Comparison of ENCODE assay signal across 2 cellular contexts in genomic region chr3:42701371-42702065, GRCh38.
TF ChIP-seq lines count a peak whose summit lies in the region.

No MANE protein-coding gene starts in this region.

TF ChIP-seq in WTC11, 78 proteins besides CTCF, POLR2A, EP300 and RAD21 (continued from another document):
- TF ChIP-seq, protein P1, sequence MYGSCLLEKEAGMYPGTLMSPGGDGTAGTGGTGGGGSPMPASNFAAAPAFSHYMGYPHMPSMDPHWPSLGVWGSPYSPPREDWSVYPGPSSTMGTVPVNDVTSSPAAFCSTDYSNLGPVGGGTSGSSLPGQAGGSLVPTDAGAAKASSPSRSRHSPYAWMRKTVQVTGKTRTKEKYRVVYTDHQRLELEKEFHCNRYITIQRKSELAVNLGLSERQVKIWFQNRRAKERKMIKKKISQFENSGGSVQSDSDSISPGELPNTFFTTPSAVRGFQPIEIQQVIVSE (CRISPR knock-in tag; IDR thresholded peaks at IDR 0.05; ENCODE audit: borderline replicate concordance), result no peak
- TF ChIP-seq, protein P2, sequence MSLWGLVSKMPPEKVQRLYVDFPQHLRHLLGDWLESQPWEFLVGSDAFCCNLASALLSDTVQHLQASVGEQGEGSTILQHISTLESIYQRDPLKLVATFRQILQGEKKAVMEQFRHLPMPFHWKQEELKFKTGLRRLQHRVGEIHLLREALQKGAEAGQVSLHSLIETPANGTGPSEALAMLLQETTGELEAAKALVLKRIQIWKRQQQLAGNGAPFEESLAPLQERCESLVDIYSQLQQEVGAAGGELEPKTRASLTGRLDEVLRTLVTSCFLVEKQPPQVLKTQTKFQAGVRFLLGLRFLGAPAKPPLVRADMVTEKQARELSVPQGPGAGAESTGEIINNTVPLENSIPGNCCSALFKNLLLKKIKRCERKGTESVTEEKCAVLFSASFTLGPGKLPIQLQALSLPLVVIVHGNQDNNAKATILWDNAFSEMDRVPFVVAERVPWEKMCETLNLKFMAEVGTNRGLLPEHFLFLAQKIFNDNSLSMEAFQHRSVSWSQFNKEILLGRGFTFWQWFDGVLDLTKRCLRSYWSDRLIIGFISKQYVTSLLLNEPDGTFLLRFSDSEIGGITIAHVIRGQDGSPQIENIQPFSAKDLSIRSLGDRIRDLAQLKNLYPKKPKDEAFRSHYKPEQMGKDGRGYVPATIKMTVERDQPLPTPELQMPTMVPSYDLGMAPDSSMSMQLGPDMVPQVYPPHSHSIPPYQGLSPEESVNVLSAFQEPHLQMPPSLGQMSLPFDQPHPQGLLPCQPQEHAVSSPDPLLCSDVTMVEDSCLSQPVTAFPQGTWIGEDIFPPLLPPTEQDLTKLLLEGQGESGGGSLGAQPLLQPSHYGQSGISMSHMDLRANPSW (CRISPR knock-in tag; conservative IDR thresholded peaks at IDR 0.05; ENCODE audit: low read depth), result no peak
- TF ChIP-seq FOXK1 (CRISPR knock-in tag; IDR thresholded peaks at IDR 0.05) (peak; percentile 88), E2F1 (CRISPR knock-in tag; IDR thresholded peaks at IDR 0.05) (peak; percentile 59; the same call in 1 of the 2 replicates), ARID4B (CRISPR knock-in tag; IDR thresholded peaks at IDR 0.05; ENCODE audit: borderline replicate concordance) (peak; percentile 95; the same call in 1 of the 2 replicates)

TF ChIP-seq in HepG2, 621 proteins besides CTCF, POLR2A, EP300 and RAD21 (continued from another document and continues in another):
- TF ChIP-seq, protein P3, sequence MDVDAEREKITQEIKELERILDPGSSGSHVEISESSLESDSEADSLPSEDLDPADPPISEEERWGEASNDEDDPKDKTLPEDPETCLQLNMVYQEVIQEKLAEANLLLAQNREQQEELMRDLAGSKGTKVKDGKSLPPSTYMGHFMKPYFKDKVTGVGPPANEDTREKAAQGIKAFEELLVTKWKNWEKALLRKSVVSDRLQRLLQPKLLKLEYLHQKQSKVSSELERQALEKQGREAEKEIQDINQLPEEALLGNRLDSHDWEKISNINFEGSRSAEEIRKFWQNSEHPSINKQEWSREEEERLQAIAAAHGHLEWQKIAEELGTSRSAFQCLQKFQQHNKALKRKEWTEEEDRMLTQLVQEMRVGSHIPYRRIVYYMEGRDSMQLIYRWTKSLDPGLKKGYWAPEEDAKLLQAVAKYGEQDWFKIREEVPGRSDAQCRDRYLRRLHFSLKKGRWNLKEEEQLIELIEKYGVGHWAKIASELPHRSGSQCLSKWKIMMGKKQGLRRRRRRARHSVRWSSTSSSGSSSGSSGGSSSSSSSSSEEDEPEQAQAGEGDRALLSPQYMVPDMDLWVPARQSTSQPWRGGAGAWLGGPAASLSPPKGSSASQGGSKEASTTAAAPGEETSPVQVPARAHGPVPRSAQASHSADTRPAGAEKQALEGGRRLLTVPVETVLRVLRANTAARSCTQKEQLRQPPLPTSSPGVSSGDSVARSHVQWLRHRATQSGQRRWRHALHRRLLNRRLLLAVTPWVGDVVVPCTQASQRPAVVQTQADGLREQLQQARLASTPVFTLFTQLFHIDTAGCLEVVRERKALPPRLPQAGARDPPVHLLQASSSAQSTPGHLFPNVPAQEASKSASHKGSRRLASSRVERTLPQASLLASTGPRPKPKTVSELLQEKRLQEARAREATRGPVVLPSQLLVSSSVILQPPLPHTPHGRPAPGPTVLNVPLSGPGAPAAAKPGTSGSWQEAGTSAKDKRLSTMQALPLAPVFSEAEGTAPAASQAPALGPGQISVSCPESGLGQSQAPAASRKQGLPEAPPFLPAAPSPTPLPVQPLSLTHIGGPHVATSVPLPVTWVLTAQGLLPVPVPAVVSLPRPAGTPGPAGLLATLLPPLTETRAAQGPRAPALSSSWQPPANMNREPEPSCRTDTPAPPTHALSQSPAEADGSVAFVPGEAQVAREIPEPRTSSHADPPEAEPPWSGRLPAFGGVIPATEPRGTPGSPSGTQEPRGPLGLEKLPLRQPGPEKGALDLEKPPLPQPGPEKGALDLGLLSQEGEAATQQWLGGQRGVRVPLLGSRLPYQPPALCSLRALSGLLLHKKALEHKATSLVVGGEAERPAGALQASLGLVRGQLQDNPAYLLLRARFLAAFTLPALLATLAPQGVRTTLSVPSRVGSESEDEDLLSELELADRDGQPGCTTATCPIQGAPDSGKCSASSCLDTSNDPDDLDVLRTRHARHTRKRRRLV (CRISPR knock-in tag; IDR thresholded peaks at IDR 0.05), result 0 out of 2 replicates have a peak, but pooled peaks have one; percentile 47
- TF ChIP-seq RORA (CRISPR knock-in tag; IDR thresholded peaks at IDR 0.05) (no peak), RFXAP (CRISPR knock-in tag; IDR thresholded peaks at IDR 0.05; ENCODE audit: borderline replicate concordance) (peak; percentile 73; the same call in 1 of the 2 replicates), ZNF776 (CRISPR knock-in tag; IDR thresholded peaks at IDR 0.05) (no peak), NFE2 (CRISPR knock-in tag; IDR thresholded peaks at IDR 0.05) (no peak), ZNF337 (CRISPR knock-in tag; IDR thresholded peaks at IDR 0.05; ENCODE audit: borderline replicate concordance, low read depth) (peak; percentile 45; the same call in 1 of the 2 replicates), FOXA3 (CRISPR knock-in tag; IDR thresholded peaks at IDR 0.05) (peak; percentile 37; the same call in 1 of the 2 replicates), GATAD2A (CRISPR knock-in tag; IDR thresholded peaks at IDR 0.05) (0 out of 2 replicates have a peak, but pooled peaks have one; percentile 34), CHCHD3 (CRISPR knock-in tag; IDR thresholded peaks at IDR 0.05) (peak; percentile 83; the same call in 1 of the 2 replicates), ATF7 (IDR thresholded peaks at IDR 0.05) (no peak), ATF7 (CRISPR knock-in tag; IDR thresholded peaks at IDR 0.05) (no peak), ZGPAT (CRISPR knock-in tag; IDR thresholded peaks at IDR 0.05) (peak; percentile 34; the same call in 1 of the 2 replicates), ZNF354B (CRISPR knock-in tag; IDR thresholded peaks at IDR 0.05) (no peak), ZNF367 (CRISPR knock-in tag; IDR thresholded peaks at IDR 0.05; ENCODE audit: borderline replicate concordance) (peak; percentile 92; the same call in 1 of the 2 replicates), TMF1 (CRISPR knock-in tag; IDR thresholded peaks at IDR 0.05; ENCODE audit: low read depth) (peak; percentile 81), RFX5 (IDR thresholded peaks at IDR 0.05; ENCODE audit: low read depth, low read length) (no peak), ATF4 (CRISPR knock-in tag; IDR thresholded peaks at IDR 0.05) (0 out of 4 replicates have a peak, but pooled peaks of 1 of the 2 experiments have one; percentile 32), NRL (CRISPR knock-in tag; IDR thresholded peaks at IDR 0.05; ENCODE audit: borderline replicate concordance) (no peak), MLLT10 (CRISPR knock-in tag; IDR thresholded peaks at IDR 0.05) (no peak), PCBP2 (optimal IDR thresholded peaks at IDR 0.05; ENCODE audit: low read depth, low read length, poor library complexity, severe bottlenecking) (no peak), ZNF451 (CRISPR knock-in tag; IDR thresholded peaks at IDR 0.05) (peak; percentile 87), CSRNP1 (CRISPR knock-in tag; IDR thresholded peaks at IDR 0.05) (0 out of 2 replicates have a peak, but pooled peaks have one; percentile 35), SRSF1 (optimal IDR thresholded peaks at IDR 0.05; ENCODE audit: low read depth, low read length) (no peak), YEATS2 (CRISPR knock-in tag; IDR thresholded peaks at IDR 0.05; ENCODE audit: borderline replicate concordance) (0 out of 2 replicates have a peak, but pooled peaks have one; percentile 59), TOPORS (CRISPR knock-in tag; IDR thresholded peaks at IDR 0.05) (peak; percentile 76; the same call in 1 of the 2 replicates), ZNF383 (CRISPR knock-in tag; IDR thresholded peaks at IDR 0.05; ENCODE audit: borderline replicate concordance) (no peak), RAD51 (IDR thresholded peaks at IDR 0.05; ENCODE audit: borderline replicate concordance) (no peak)
- TF ChIP-seq, protein P2 (CRISPR knock-in tag; IDR thresholded peaks at IDR 0.05; ENCODE audit: borderline replicate concordance), result no peak
- TF ChIP-seq, protein P4, sequence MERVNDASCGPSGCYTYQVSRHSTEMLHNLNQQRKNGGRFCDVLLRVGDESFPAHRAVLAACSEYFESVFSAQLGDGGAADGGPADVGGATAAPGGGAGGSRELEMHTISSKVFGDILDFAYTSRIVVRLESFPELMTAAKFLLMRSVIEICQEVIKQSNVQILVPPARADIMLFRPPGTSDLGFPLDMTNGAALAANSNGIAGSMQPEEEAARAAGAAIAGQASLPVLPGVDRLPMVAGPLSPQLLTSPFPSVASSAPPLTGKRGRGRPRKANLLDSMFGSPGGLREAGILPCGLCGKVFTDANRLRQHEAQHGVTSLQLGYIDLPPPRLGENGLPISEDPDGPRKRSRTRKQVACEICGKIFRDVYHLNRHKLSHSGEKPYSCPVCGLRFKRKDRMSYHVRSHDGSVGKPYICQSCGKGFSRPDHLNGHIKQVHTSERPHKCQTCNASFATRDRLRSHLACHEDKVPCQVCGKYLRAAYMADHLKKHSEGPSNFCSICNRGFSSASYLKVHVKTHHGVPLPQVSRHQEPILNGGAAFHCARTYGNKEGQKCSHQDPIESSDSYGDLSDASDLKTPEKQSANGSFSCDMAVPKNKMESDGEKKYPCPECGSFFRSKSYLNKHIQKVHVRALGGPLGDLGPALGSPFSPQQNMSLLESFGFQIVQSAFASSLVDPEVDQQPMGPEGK (CRISPR knock-in tag; IDR thresholded peaks at IDR 0.05), result peak; percentile 82
- TF ChIP-seq, protein P5, sequence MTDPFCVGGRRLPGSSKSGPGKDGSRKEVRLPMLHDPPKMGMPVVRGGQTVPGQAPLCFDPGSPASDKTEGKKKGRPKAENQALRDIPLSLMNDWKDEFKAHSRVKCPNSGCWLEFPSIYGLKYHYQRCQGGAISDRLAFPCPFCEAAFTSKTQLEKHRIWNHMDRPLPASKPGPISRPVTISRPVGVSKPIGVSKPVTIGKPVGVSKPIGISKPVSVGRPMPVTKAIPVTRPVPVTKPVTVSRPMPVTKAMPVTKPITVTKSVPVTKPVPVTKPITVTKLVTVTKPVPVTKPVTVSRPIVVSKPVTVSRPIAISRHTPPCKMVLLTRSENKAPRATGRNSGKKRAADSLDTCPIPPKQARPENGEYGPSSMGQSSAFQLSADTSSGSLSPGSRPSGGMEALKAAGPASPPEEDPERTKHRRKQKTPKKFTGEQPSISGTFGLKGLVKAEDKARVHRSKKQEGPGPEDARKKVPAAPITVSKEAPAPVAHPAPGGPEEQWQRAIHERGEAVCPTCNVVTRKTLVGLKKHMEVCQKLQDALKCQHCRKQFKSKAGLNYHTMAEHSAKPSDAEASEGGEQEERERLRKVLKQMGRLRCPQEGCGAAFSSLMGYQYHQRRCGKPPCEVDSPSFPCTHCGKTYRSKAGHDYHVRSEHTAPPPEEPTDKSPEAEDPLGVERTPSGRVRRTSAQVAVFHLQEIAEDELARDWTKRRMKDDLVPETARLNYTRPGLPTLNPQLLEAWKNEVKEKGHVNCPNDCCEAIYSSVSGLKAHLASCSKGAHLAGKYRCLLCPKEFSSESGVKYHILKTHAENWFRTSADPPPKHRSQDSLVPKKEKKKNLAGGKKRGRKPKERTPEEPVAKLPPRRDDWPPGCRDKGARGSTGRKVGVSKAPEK (CRISPR knock-in tag; IDR thresholded peaks at IDR 0.05; ENCODE audit: borderline replicate concordance), result no peak
